8 cellular contexts compared by ENCODE assay signal in the genomic region with DNA sequence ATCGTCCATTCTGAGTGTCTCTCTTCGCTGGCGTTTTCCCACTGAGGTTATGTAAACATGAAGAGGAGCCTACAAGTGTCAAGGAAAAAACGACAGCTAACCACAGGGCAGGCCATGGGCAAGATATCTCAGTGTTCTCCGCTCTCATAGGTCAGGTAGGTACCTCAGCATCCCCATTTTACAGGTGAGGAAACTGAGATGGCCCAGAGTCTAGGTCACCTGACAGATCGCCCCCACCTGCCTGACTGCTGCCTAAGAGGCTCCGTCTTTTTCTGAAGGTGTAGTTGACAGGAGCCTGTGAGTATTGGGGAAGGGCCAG. TPM values are rescaled to one million over a fixed set of nuclear protein-coding genes. Genes with fewer than 3 reads are reported as not detected.
DNase-seq lines count a peak whose midpoint lies in the region; ATAC-seq and TF ChIP-seq lines count a peak whose summit lies in the region.

No MANE protein-coding gene starts in this region.

- no peak for TF ChIP-seq POLR2A in thyroid gland (IDR thresholded peaks at IDR 0.05)

- H3K27ac ChIP-seq in thyroid gland, result peak overlapping the region; percentile 67 to 94 (median 89)

- H3K27me3 ChIP-seq in adipocyte (replicated peaks; ENCODE audit: control insufficient read depth, insufficient read depth, low read length) (no peaks in the 10 kb centered on the region), thyroid gland (no peaks in the 10 kb centered on the region)

- H3K27me3 Mint-ChIP-seq in activated CD4-positive, alpha-beta T cell treated with anti-CD3 and anti-CD28 coated beads for 36 hours, result no peaks in the 10 kb centered on the region

- 16 to 19% methylated on average over 7 of the region's 7 CpGs for WGBS in thyroid gland, 2 donors

- DNase-seq in activated CD4-positive, alpha-beta T cell treated with anti-CD3 and anti-CD28 coated beads for 36 hours, result peak; percentile 31
- no peak for DNase-seq in activated CD4-positive, alpha-beta T cell treated with anti-CD3 and anti-CD28 coated beads, Interleukin-2, amount 50 U/mL, for 4 hours
- DNase-seq in adipocyte (ENCODE audit: low read depth), result no peak
- DNase-seq in left lobe of liver (ENCODE audit: low spot score), result no peak
- DNase-seq in thyroid gland, result peak in 1 of 2 donors; percentile 15
- DNase-seq in DMS114 treated with DMSO at 0.1 percent for 48 hours (lab: John Stamatoyannopoulos, UW; ENCODE audit: unreplicated experiment), result no peak
- no peak for DNase-seq in NOMO-1 (lab: John Stamatoyannopoulos, UW; ENCODE audit: unreplicated experiment in 2 of 2)

- peak overlapping the region; percentile 88 for H3K27ac Mint-ChIP-seq in activated CD4-positive, alpha-beta T cell treated with anti-CD3 and anti-CD28 coated beads for 36 hours

- peak overlapping the region; percentile 96 for H3K4me3 Mint-ChIP-seq in activated CD4-positive, alpha-beta T cell treated with anti-CD3 and anti-CD28 coated beads for 36 hours

- no peak for ATAC-seq in activated CD4-positive, alpha-beta T cell treated with anti-CD3 and anti-CD28 coated beads for 36 hours
- ATAC-seq in left lobe of liver, result peak; percentile 8
- no peak for ATAC-seq in GM18909 (IDR thresholded peaks at IDR 0.05; ENCODE audit: poor library complexity, unreplicated experiment)

- CTCF ChIA-PET in activated CD4-positive, alpha-beta T cell treated with anti-CD3 and anti-CD28 coated beads for 36 hours (lab: Charles Lee), result interaction anchor here (0.6 to 4.0 kb wide), 20 partner anchors 9 to 367 kb away, joined by 3 to 34 read pairs (median 4); a partner anchor contains a TSS

- H3K9me3 Mint-ChIP-seq in activated CD4-positive, alpha-beta T cell treated with anti-CD3 and anti-CD28 coated beads for 36 hours (ENCODE audit: low read depth), result no peaks in the 10 kb centered on the region

- peak overlapping the region; percentile 74 for H3K9ac ChIP-seq in adipocyte (ENCODE audit: low read length)

- H3K4me1 ChIP-seq in adipocyte (ENCODE audit: control insufficient read depth, insufficient read depth, low read length), result peaks cover 14% of the 10 kb centered on the region
- peaks cover 13 to 14% of the 10 kb centered on the region in 2 donors for H3K4me1 ChIP-seq in thyroid gland

- intact Hi-C loops in activated CD4-positive, alpha-beta T cell treated with anti-CD3 and anti-CD28 coated beads for 36 hours (cut with DNase I, micrococcal nuclease), result loop anchor here (1.0 to 10.0 kb wide), 8 partner anchors 29 to 471 kb away; a partner anchor contains a TSS
- intact Hi-C loops in thyroid gland (cut with DNase I), result loop anchor here (5.0 to 10.0 kb wide), 2 partner anchors 193 to 346 kb away; no protein-coding TSS in a partner anchor

- H3K36me3 Mint-ChIP-seq in activated CD4-positive, alpha-beta T cell treated with anti-CD3 and anti-CD28 coated beads for 36 hours (ENCODE audit: low read depth), result peaks cover 26% of the 10 kb centered on the region

- POLR2A ChIA-PET in activated CD4-positive, alpha-beta T cell treated with anti-CD3 and anti-CD28 coated beads for 36 hours (lab: Charles Lee), result interaction anchor here (1.0 to 3.3 kb wide), 10 partner anchors 8 to 354 kb away, joined by 3 to 37 read pairs (median 5); a partner anchor contains a TSS

- H3K36me3 ChIP-seq in adipocyte (ENCODE audit: control insufficient read depth, insufficient read depth, low read length, severe bottlenecking), result peaks cover 9% of the 10 kb centered on the region
- peaks cover 3 to 6% of the 10 kb centered on the region in 2 donors for H3K36me3 ChIP-seq in thyroid gland

- H3K9me3 ChIP-seq in adipocyte (ENCODE audit: control insufficient read depth, low read length) (no peaks in the 10 kb centered on the region), thyroid gland (no peaks in the 10 kb centered on the region)

- H3K4me3 ChIP-seq in adipocyte (ENCODE audit: low read length) (peak overlapping the region; percentile 96), thyroid gland (replicated peaks in 1 of 3) (peak overlapping the region; percentile 10 to 47 (median 24))

- H3K4me1 Mint-ChIP-seq in activated CD4-positive, alpha-beta T cell treated with anti-CD3 and anti-CD28 coated beads for 36 hours, result peaks cover 30% of the 10 kb centered on the region

- TF ChIP-seq CTCF in thyroid gland (IDR thresholded peaks at IDR 0.05), result no peak

RNA-seq across cellular contexts. Expression of a gene that starts 0.8 kb away (rescaled TPM):
- 100 to 1,000 TPM; 123 to 144 TPM for total RNA-seq in activated CD4-positive, alpha-beta T cell treated with anti-CD3 and anti-CD28 coated beads for 36 hours
- 51.0 TPM for total RNA-seq in left lobe of liver
- 10 to 100 TPM; 32.9 to 85.6 (median 73.4) TPM for total RNA-seq in thyroid gland

RNA-seq across cellular contexts. Expression of a gene that starts 11.9 kb away (rescaled TPM):
- 10 to 100 TPM; 17.2 to 45.4 TPM for total RNA-seq in activated CD4-positive, alpha-beta T cell treated with anti-CD3 and anti-CD28 coated beads for 36 hours
- total RNA-seq in left lobe of liver, result 83.8 TPM
- total RNA-seq in thyroid gland, result 10 to 100 TPM; 18.7 to 30.2 (median 22.0) TPM

RNA-seq across cellular contexts. Expression of a gene that starts 17.4 kb away (rescaled TPM):
- total RNA-seq in activated CD4-positive, alpha-beta T cell treated with anti-CD3 and anti-CD28 coated beads for 36 hours, result 1 to 10 TPM; 1.4 to 2.3 TPM
- 1.2 TPM for total RNA-seq in left lobe of liver
- 10 to 100 TPM in 1 of 4 donors, 1 to 10 TPM in 3; 5.5 to 13.7 (median 7.3) TPM for total RNA-seq in thyroid gland

RNA-seq across cellular contexts. Expression of a gene that starts 20.8 kb away (rescaled TPM):
- total RNA-seq in activated CD4-positive, alpha-beta T cell treated with anti-CD3 and anti-CD28 coated beads for 36 hours, result 10 to 100 TPM; 19.7 to 20.0 TPM
- total RNA-seq in left lobe of liver (19.7 TPM), thyroid gland (10 to 100 TPM; 36.8 to 40.9 (median 38.0) TPM)

RNA-seq across cellular contexts. Expression of a gene that starts 39.2 kb away (rescaled TPM):
- total RNA-seq in activated CD4-positive, alpha-beta T cell treated with anti-CD3 and anti-CD28 coated beads for 36 hours, result 1 to 10 TPM; 2.8 to 3.1 TPM
- total RNA-seq in left lobe of liver (358 TPM), thyroid gland (1 to 10 TPM in 2 of 4 donors, under 1 TPM in 2; 0.73 to 2.7 (median 1.6) TPM)
